In the genomic region with DNA sequence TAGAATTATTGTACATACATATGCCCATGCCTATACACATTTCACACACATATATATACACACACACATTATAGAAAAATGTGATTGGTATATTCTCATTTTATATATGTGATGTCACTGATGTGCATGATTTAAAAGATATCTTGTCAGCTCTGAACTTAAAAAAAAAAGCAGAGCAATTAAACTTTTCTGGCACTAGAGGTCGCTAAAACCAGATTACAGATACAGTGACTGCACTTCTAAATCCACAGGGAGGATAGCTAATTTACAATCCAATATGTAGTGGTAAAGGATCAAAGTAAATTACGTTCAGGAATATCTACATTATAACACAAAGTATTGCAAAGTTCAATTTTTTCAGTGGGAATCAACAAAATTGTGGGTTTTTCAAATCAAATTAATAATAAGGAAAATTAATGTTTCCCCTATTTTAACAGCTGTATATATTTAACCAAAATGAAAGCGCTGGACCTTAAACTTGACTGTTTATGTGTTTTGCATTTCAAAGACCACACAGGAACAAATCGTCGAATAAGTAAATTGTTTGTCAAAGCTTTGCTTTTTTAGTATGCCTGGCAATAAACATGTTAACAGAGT, we compare ENCODE assay signal across 8 cellular contexts.
DNase-seq lines count a peak whose midpoint lies in the region; ATAC-seq, FAIRE-seq and TF ChIP-seq lines count a peak whose summit lies in the region.

No MANE protein-coding gene starts in this region.

- H3K4me1 Mint-ChIP-seq in brain = peaks cover 22% of the 10 kb centered on the region

- DNase-seq in NCI-H2081 (lab: John Stamatoyannopoulos, UW) = peak; percentile 59 to 73
- DNase-seq in midbrain (lab: John Stamatoyannopoulos, UW) = peak; percentile 33
- no peak for DNase-seq in stimulated activated CD4-positive, alpha-beta T cell treated with anti-CD3 and anti-CD28 coated beads, Interleukin-15, amount 100 ng/mL, for 24 hours

- peak; percentile 62 to 75 for TF ChIP-seq CTCF in brain (conservative IDR thresholded peaks at IDR 0.05)

- FAIRE-seq in A204.1 (lab: Jason Lieb, UNC) = peak; percentile 87

- peak; percentile 54 for ATAC-seq in GM19467 (IDR thresholded peaks at IDR 0.05; ENCODE audit: unreplicated experiment)
- no peak for ATAC-seq in HG03460 (IDR thresholded peaks at IDR 0.05; ENCODE audit: unreplicated experiment)
- no peak for ATAC-seq in HG02938 (IDR thresholded peaks at IDR 0.05; ENCODE audit: unreplicated experiment)

- H3K4me3 Mint-ChIP-seq in brain = no peak overlapping the region

- no peak overlapping the region for H3K27ac Mint-ChIP-seq in brain

- H3K36me3 Mint-ChIP-seq in brain = no peaks in the 10 kb centered on the region

- no peaks in the 10 kb centered on the region for H3K9me3 Mint-ChIP-seq in brain

- no peaks in the 10 kb centered on the region for H3K27me3 Mint-ChIP-seq in brain
